In the genomic region with DNA sequence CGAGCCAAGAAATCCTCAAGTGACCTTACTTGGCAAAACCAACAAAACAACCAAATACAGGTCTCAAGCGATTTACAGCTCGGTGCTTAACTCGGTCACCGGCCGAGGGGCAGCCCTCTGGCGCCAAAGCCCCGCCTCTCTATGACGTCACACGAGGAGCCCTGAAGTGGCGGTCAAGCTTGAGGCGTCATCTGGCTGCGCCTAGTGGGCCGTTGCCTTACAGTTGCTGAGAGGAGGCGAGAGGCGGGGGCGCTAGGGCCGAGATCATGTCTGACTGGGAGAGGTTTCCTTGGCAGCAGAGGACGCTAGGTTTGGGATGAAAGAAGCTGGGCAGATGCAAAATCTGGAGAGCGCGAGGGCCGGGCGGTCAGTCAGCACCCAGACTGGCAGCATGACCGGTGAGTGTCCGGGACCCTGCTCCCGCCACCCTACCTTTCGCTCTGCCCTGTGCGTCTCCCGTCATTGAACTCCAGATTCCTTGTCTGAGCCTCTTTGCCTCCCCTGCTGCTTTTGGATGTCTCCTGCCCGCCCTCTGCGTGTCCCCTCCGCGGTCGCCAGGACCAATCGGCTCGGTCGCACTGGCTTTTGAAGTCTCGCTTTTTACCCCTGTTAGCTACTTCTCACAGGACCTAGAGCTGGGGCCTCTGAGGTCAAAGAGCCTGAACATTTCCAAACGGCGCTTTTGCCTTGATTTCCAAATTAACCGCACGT, we compare ENCODE assay signal across 8 cellular contexts. TPM values are rescaled to one million over a fixed set of nuclear protein-coding genes. Genes with fewer than 3 reads are reported as not detected.
A peak's percentile ranks its signal among the peaks of the same experiment; 100 is the strongest.
DNase-seq lines count a peak whose midpoint lies in the region; TF ChIP-seq lines count a peak whose summit lies in the region.

CDADC1 (plus strand) TSS at position 204 of the 711 bp plus-strand sequence; CDS start at position 317, 113 bp downstream.

- TF ChIP-seq EP300 in neural cell (conservative IDR thresholded peaks at IDR 0.05; ENCODE audit: poor library complexity, severe bottlenecking): no peak
- TF ChIP-seq EP300 in stomach (IDR thresholded peaks at IDR 0.05): no peak

- no peaks in the 10 kb centered on the region for H3K27me3 ChIP-seq in neural cell (ENCODE audit: insufficient read depth, low read depth, low read length)
- no peaks in the 10 kb centered on the region for H3K27me3 ChIP-seq in stomach

- peak within 1 kb of the TSS; percentile 38 for H3K27ac ChIP-seq in neural cell (ENCODE audit: low read length)
- H3K27ac ChIP-seq in stomach: peak within 1 kb of the TSS; percentile 81 to 94 (median 93)

- TF ChIP-seq POLR2A in stomach (IDR thresholded peaks at IDR 0.05): peak in 2 of 4 donors; percentile 56 to 78

- H3K9me2 ChIP-seq in neural cell (ENCODE audit: insufficient read depth, low read length): no peaks in the 10 kb centered on the region

- TF ChIP-seq CTCF in fibroblast of villous mesenchyme (IDR thresholded peaks at IDR 0.05; ENCODE audit: insufficient read depth, low read depth, low read length): no peak
- peak; percentile 34 for TF ChIP-seq CTCF in neural cell (IDR thresholded peaks at IDR 0.05; ENCODE audit: poor library complexity, severe bottlenecking)
- TF ChIP-seq CTCF in stomach (IDR thresholded peaks at IDR 0.05): peak in 1 of 7 experiments; percentile 17

- peak within 1 kb of the TSS; percentile 94 for H3K4me3 ChIP-seq in fibroblast of villous mesenchyme (ENCODE audit: low read depth, low read length)
- peak within 1 kb of the TSS; percentile 75 for H3K4me3 ChIP-seq in neural cell (ENCODE audit: low read length)
- H3K4me3 ChIP-seq in stomach: peak within 1 kb of the TSS; percentile 73 to 83 (median 78)

- no peaks in the 10 kb centered on the region for H3K79me2 ChIP-seq in neural cell (replicated peaks; ENCODE audit: insufficient read depth, low read length)

- H3K4me2 ChIP-seq in neural cell (ENCODE audit: low read length): peak within 1 kb of the TSS; percentile 74

- H3K9me3 ChIP-seq in neural cell (ENCODE audit: low read length) (no peaks in the 10 kb centered on the region), stomach (no peaks in the 10 kb centered on the region)

- no peaks in the 10 kb centered on the region for H4K20me1 ChIP-seq in neural cell (ENCODE audit: insufficient read depth)

- peak within 1 kb of the TSS; percentile 90 for H2AFZ ChIP-seq in neural cell (ENCODE audit: low read depth, low read length)

- intact Hi-C loops in stomach (cut with DNase I; ENCODE audit: low total_unique reads): no loop called here

- WGBS in stomach, 5 donors: 0 to 1% (median 0%) methylated on average over 34 to 42 of the region's 42 CpGs

- peak; percentile 18 for TF ChIP-seq RAD21 in neural cell (conservative IDR thresholded peaks at IDR 0.05)

- peak within 1 kb of the TSS; percentile 76 for H3K9ac ChIP-seq in neural cell (ENCODE audit: low read length)

- peaks cover 0 to 42% (median 16%) of the 10 kb centered on the region in 4 donors for H3K4me1 ChIP-seq in stomach

- peak; percentile 96 for DNase-seq in EL
- DNase-seq in H4 (ENCODE audit: low spot score): peak; percentile 89
- peak; percentile 94 for DNase-seq in LoVo (ENCODE audit: low spot score)
- peak; percentile 37 for DNase-seq in SIG-M5 (lab: John Stamatoyannopoulos, UW)
- DNase-seq in activated gamma-delta T cell treated with Interleukin-2 at 50 U/mL for 16 hours: peak; percentile 85
- peak; percentile 97 for DNase-seq in fibroblast of villous mesenchyme (ENCODE audit: low read depth)
- DNase-seq in stomach: peak; percentile 98

- no peaks in the 10 kb centered on the region for H3K36me3 ChIP-seq in neural cell (ENCODE audit: insufficient read depth, low read length)
- H3K36me3 ChIP-seq in stomach: peaks cover 0 to 6% (median 2%) of the 10 kb centered on the region in 4 donors

- no peaks in the 10 kb centered on the region for H3F3A ChIP-seq in neural cell (ENCODE audit: insufficient read depth, low read length, poor library complexity, severe bottlenecking)

TF ChIP-seq in neural cell, 6 proteins besides CTCF, POLR2A, EP300 and RAD21:
- TF ChIP-seq MXI1 (conservative IDR thresholded peaks at IDR 0.05; ENCODE audit: poor library complexity, severe bottlenecking): peak; percentile 78
- TF ChIP-seq POLR2AphosphoS5 (IDR thresholded peaks at IDR 0.05): peak; percentile 87
- TF ChIP-seq REST (IDR thresholded peaks at IDR 0.05; ENCODE audit: borderline replicate concordance): no peak
- TF ChIP-seq EZH2 (IDR thresholded peaks at IDR 0.05; ENCODE audit: borderline replicate concordance, insufficient read depth, low read length, poor library complexity, severe bottlenecking): no peak

RNA-seq across cellular contexts. Expression of gene CDADC1, which starts in this region (rescaled TPM):
- 1.3 and 3.1 TPM in 2 replicates for total RNA-seq in H4 (2014; rRNA removed; shearing (Covaris generic))
- 3.5 TPM in 2 replicates for total RNA-seq in fibroblast of villous mesenchyme
- polyA plus RNA-seq in neural cell: 11.6 and 15.9 TPM in 2 replicates
- 11.9 TPM in 2 replicates for polyA minus RNA-seq in neural cell
- 10 to 100 TPM; 11.0 to 37.5 (median 18.4) TPM for total RNA-seq in stomach
- polyA plus RNA-seq in stomach: 1 to 10 TPM; 4.5 to 5.2 (median 4.7) TPM

Comparison
In these comparisons a context has a peak if more than half of its experiments do, and no peak if none do; other contexts are left out.
1. Peak in every context shown above with its lines: DNase-seq, H3K4me3 ChIP-seq and H3K27ac ChIP-seq.
2. DNase-seq: peak in every context shown above with its lines; median percentile 98 in stomach; 97 in fibroblast of villous mesenchyme; 96 in EL; 94 in LoVo; 89 in H4; 85 in activated gamma-delta T cell treated with Interleukin-2 at 50 U/mL for 16 hours; 37 in SIG-M5.